18 cellular contexts compared by ENCODE assay signal in genomic region chr14:92658160-92658559, GRCh38.
DNase-seq lines count a peak whose midpoint lies in the region; ATAC-seq and TF ChIP-seq lines count a peak whose summit lies in the region.
"Had no signal": no experiment of that assay in that cellular context is flagged by ENCODE, and none has a peak within 500 bp of the region (broad histone marks: within the 10 kb centered on the region; RNA-seq: fewer than 3 reads in every experiment).

No MANE protein-coding gene starts in this region.

- H3K9me3 ChIP-seq in right atrium auricular region = no peaks in the 10 kb centered on the region
- H3K9me3 ChIP-seq: psoas muscle, thyroid gland had no signal

- intact Hi-C loops in left cardiac atrium (cut with DNase I) = no loop called here

- no peak for DNase-seq in right atrium auricular region (ENCODE audit: low spot score)
- no peak for DNase-seq in left cardiac atrium
- no peak for DNase-seq in activated naive CD8-positive, alpha-beta T cell treated with anti-CD3 and anti-CD28 coated beads, Interleukin-2, amount 10 ng/mL, durations not matched to agents 7 days and 5 days
- no peak for DNase-seq in natural killer cell treated with Interleukin-12 subunit alpha and Interleukin-12 subunit beta and Interleukin-15 and Interleukin-18, amount 100 ng/mL, for 72 hours (ENCODE audit: low spot score)
- DNase-seq in GF-D8 (lab: John Stamatoyannopoulos, UW) = no peak
- DNase-seq in osteocyte (ENCODE audit: extremely low spot score, unreplicated experiment) = no peak
- DNase-seq: activated CD8-positive, alpha-beta memory T cell treated with anti-CD3 and anti-CD28 coated beads, Interleukin-2, amount 50 U/mL, for 48 hours; IMR-90; kidney; NCI-H2081 treated with DMSO at 0.1 percent for 48 hours; NCI-H748 treated with DMSO at 0.1 percent for 48 hours; stimulated activated CD4-positive, alpha-beta T cell treated with anti-CD3 and anti-CD28 coated beads, Interleukin-15, amount 100 ng/mL, for 24 hours had no signal

- peak overlapping the region; percentile 11 for H3K4me3 Mint-ChIP-seq in activated naive CD8-positive, alpha-beta T cell treated with anti-CD3 and anti-CD28 coated beads, Interleukin-2, amount 10 ng/mL, durations not matched to agents 7 days and 5 days
- peak overlapping the region; percentile 58 for H3K4me3 Mint-ChIP-seq in natural killer cell treated with Interleukin-12 subunit alpha and Interleukin-12 subunit beta and Interleukin-15 and Interleukin-18, amount 100 ng/mL, for 72 hours
- H3K4me3 Mint-ChIP-seq in osteocyte (ENCODE audit: unreplicated experiment) = no peak overlapping the region

- ATAC-seq in left cardiac atrium = no peak
- no peak for ATAC-seq in activated naive CD8-positive, alpha-beta T cell treated with anti-CD3 and anti-CD28 coated beads, Interleukin-2, amount 10 ng/mL, durations not matched to agents 7 days and 5 days (ENCODE audit: low read depth)
- ATAC-seq in natural killer cell treated with Interleukin-12 subunit alpha and Interleukin-12 subunit beta and Interleukin-15 and Interleukin-18, amount 100 ng/mL, for 72 hours = no peak
- ATAC-seq in HG02885 (IDR thresholded peaks at IDR 0.05; ENCODE audit: poor library complexity, unreplicated experiment) = no peak
- ATAC-seq in GM18502 (IDR thresholded peaks at IDR 0.05; ENCODE audit: poor library complexity, unreplicated experiment) = no peak
- ATAC-seq: SK-N-SH treated with all-trans-retinoic acid at 6 μM for 48 hours had no signal

- H3K36me3 Mint-ChIP-seq in activated naive CD8-positive, alpha-beta T cell treated with anti-CD3 and anti-CD28 coated beads, Interleukin-2, amount 10 ng/mL, durations not matched to agents 7 days and 5 days = peaks cover 77% of the 10 kb centered on the region
- peaks cover 44% of the 10 kb centered on the region for H3K36me3 Mint-ChIP-seq in natural killer cell treated with Interleukin-12 subunit alpha and Interleukin-12 subunit beta and Interleukin-15 and Interleukin-18, amount 100 ng/mL, for 72 hours
- peaks cover 27% of the 10 kb centered on the region for H3K36me3 Mint-ChIP-seq in osteocyte (ENCODE audit: unreplicated experiment)

- no peaks in the 10 kb centered on the region for H3K9me3 Mint-ChIP-seq in activated naive CD8-positive, alpha-beta T cell treated with anti-CD3 and anti-CD28 coated beads, Interleukin-2, amount 10 ng/mL, durations not matched to agents 7 days and 5 days
- no peaks in the 10 kb centered on the region for H3K9me3 Mint-ChIP-seq in natural killer cell treated with Interleukin-12 subunit alpha and Interleukin-12 subunit beta and Interleukin-15 and Interleukin-18, amount 100 ng/mL, for 72 hours
- H3K9me3 Mint-ChIP-seq in osteocyte (ENCODE audit: unreplicated experiment) = no peaks in the 10 kb centered on the region

- H3K27me3 Mint-ChIP-seq in activated naive CD8-positive, alpha-beta T cell treated with anti-CD3 and anti-CD28 coated beads, Interleukin-2, amount 10 ng/mL, durations not matched to agents 7 days and 5 days = no peaks in the 10 kb centered on the region
- H3K27me3 Mint-ChIP-seq in natural killer cell treated with Interleukin-12 subunit alpha and Interleukin-12 subunit beta and Interleukin-15 and Interleukin-18, amount 100 ng/mL, for 72 hours = no peaks in the 10 kb centered on the region
- H3K27me3 Mint-ChIP-seq in osteocyte (ENCODE audit: unreplicated experiment) = no peaks in the 10 kb centered on the region

- TF ChIP-seq CTCF in right atrium auricular region (IDR thresholded peaks at IDR 0.05) (no peak), osteocyte (IDR thresholded peaks at IDR 0.05) (no peak)

- peaks cover 62% of the 10 kb centered on the region for H3K4me1 Mint-ChIP-seq in activated naive CD8-positive, alpha-beta T cell treated with anti-CD3 and anti-CD28 coated beads, Interleukin-2, amount 10 ng/mL, durations not matched to agents 7 days and 5 days
- H3K4me1 Mint-ChIP-seq in natural killer cell treated with Interleukin-12 subunit alpha and Interleukin-12 subunit beta and Interleukin-15 and Interleukin-18, amount 100 ng/mL, for 72 hours (ENCODE audit: low read depth in 2 of 2) = peaks cover 83 to 85% of the 10 kb centered on the region in 2 donors
- no peaks in the 10 kb centered on the region for H3K4me1 Mint-ChIP-seq in osteocyte (ENCODE audit: unreplicated experiment)

- H3K27ac Mint-ChIP-seq in activated naive CD8-positive, alpha-beta T cell treated with anti-CD3 and anti-CD28 coated beads, Interleukin-2, amount 10 ng/mL, durations not matched to agents 7 days and 5 days = peak overlapping the region; percentile 41
- peak overlapping the region; percentile 95 to 99 for H3K27ac Mint-ChIP-seq in natural killer cell treated with Interleukin-12 subunit alpha and Interleukin-12 subunit beta and Interleukin-15 and Interleukin-18, amount 100 ng/mL, for 72 hours
- no peak overlapping the region for H3K27ac Mint-ChIP-seq in osteocyte (ENCODE audit: unreplicated experiment)

- peak overlapping the region; percentile 58 to 72 for H3K27ac ChIP-seq in right atrium auricular region
- H3K27ac ChIP-seq: epithelial cell of prostate, psoas muscle, thyroid gland had no signal

- peaks cover 14% of the 10 kb centered on the region for H3K36me3 ChIP-seq in right atrium auricular region
- H3K36me3 ChIP-seq: thyroid gland had no signal

- peaks cover 0 to 19% of the 10 kb centered on the region in 2 donors for H3K4me1 ChIP-seq in right atrium auricular region
- H3K4me1 ChIP-seq: psoas muscle had no signal

- no peak overlapping the region for H3K4me3 ChIP-seq in right atrium auricular region
- H3K4me3 ChIP-seq: psoas muscle, thyroid gland had no signal

- POLR2A ChIA-PET in activated naive CD8-positive, alpha-beta T cell treated with anti-CD3 and anti-CD28 coated beads, Interleukin-2, amount 10 ng/mL, durations not matched to agents 7 days and 5 days (lab: Charles Lee) = interaction anchor here (0.5 kb wide), 1 partner anchor 505 kb away, joined by 8 read pairs; no protein-coding TSS in a partner anchor

- no peaks in the 10 kb centered on the region for H3K27me3 ChIP-seq in right atrium auricular region
- H3K27me3 ChIP-seq: thyroid gland had no signal
